In the genomic region with DNA sequence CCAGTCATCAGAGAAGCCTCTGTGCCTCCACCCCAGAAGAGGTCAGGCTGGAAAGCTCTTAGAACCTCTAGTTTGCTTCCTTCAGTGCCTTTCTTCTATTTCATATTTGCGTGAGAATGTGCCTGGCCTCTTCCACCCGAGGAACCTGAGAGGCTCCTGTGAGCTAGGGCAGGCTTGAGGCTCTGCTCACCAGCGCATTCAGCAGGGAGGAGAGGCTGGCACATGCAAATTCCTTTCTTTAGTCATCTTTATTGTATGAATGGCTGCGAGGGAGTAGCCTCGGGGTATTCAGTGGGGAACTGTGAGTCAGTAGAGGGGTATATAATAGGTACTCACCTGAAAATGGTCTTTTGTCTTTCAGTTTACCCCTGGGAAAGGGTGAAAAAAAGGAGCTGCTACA, we compare ENCODE assay signal across 1 cellular context.
TF ChIP-seq lines count a peak whose summit lies in the region.

No MANE protein-coding gene starts in this region.

TF ChIP-seq in SK-N-SH treated with all-trans-retinoic acid at 6 μM for 48 hours, 23 proteins besides CTCF, POLR2A, EP300 and RAD21 (continued from another document):
- TF ChIP-seq, protein P1, sequence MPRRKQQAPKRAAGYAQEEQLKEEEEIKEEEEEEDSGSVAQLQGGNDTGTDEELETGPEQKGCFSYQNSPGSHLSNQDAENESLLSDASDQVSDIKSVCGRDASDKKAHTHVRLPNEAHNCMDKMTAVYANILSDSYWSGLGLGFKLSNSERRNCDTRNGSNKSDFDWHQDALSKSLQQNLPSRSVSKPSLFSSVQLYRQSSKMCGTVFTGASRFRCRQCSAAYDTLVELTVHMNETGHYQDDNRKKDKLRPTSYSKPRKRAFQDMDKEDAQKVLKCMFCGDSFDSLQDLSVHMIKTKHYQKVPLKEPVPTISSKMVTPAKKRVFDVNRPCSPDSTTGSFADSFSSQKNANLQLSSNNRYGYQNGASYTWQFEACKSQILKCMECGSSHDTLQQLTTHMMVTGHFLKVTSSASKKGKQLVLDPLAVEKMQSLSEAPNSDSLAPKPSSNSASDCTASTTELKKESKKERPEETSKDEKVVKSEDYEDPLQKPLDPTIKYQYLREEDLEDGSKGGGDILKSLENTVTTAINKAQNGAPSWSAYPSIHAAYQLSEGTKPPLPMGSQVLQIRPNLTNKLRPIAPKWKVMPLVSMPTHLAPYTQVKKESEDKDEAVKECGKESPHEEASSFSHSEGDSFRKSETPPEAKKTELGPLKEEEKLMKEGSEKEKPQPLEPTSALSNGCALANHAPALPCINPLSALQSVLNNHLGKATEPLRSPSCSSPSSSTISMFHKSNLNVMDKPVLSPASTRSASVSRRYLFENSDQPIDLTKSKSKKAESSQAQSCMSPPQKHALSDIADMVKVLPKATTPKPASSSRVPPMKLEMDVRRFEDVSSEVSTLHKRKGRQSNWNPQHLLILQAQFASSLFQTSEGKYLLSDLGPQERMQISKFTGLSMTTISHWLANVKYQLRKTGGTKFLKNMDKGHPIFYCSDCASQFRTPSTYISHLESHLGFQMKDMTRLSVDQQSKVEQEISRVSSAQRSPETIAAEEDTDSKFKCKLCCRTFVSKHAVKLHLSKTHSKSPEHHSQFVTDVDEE (CRISPR knock-in tag; IDR thresholded peaks at IDR 0.05): no peak
- TF ChIP-seq GLIS3 (CRISPR knock-in tag; IDR thresholded peaks at IDR 0.05): no peak
- no peak for TF ChIP-seq ARNTL (CRISPR knock-in tag; IDR thresholded peaks at IDR 0.05; ENCODE audit: borderline replicate concordance, low read depth)
TF ChIP-seq in SK-N-SH treated with all-trans-retinoic acid at 6 μM for 48 hours: peak in this region for 0.
